In the genomic region with DNA sequence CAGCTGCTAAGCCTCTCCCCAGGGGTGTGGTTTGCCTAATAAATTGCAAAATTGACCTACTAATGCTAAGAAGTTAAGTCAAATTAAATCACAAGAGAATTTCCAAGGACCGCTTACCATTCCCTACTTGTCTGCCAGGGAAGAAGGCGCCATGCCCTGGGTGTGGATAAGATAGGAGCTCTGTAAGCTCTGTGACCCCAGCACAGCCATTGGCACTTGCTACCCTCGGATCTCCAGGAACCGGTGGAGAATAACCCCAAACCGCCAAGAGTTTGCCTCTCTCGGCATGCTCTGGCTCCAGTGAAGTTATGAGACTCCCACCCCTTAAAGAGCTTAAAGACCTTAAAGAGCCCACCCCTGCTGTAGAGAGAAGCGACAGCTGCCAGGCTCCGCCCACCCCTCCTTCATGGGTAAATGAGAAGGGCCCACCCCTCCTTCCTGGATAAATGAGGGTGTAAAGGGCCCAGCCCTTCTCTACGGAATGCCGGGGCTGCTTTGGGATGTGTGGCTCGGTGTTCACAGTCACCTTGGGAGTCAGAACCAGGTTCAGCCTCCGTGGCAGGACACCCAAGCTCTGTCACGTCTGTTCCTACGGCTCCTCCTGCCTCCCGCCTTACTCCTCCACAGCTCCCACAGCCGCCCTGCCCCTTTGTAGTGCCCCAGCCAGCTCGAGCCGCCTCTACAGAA, we compare ENCODE assay signal across 12 cellular contexts. TPM values are rescaled to one million over a fixed set of nuclear protein-coding genes. Genes with fewer than 3 reads are reported as not detected.
DNase-seq lines count a peak whose midpoint lies in the region; ATAC-seq and TF ChIP-seq lines count a peak whose summit lies in the region.
"Had no signal": no experiment of that assay in that cellular context is flagged by ENCODE, and none has a peak within 500 bp of the region (broad histone marks: within the 10 kb centered on the region; RNA-seq: fewer than 3 reads in every experiment).

No MANE protein-coding gene starts in this region.

- H3K23ac ChIP-seq in mesendoderm (ENCODE audit: low read length) = peak overlapping the region; percentile 98

- no peak overlapping the region for H3K4ac ChIP-seq in mesendoderm (ENCODE audit: low read depth, low read length)

- no CpG with 5 or more reads among the region's 18 CpGs for WGBS in mesendoderm (ENCODE audit: extremely low coverage, insufficient coverage, low lambda C conversion rate)

- no peak overlapping the region for H3K27ac ChIP-seq in mesendoderm (ENCODE audit: low read depth, low read length)
- peak overlapping the region; percentile 56 for H3K27ac ChIP-seq in vagina
- H3K27ac ChIP-seq: thoracic aorta had no signal

- no peaks in the 10 kb centered on the region for H3K9me3 Mint-ChIP-seq in activated CD8-positive, alpha-beta memory T cell treated with anti-CD3 and anti-CD28 coated beads, Interleukin-2, amount 10 ng/mL, durations not matched to agents 7 days and 5 days (ENCODE audit: low read depth)

- CTCF ChIA-PET in activated CD8-positive, alpha-beta memory T cell treated with anti-CD3 and anti-CD28 coated beads, Interleukin-2, amount 10 ng/mL, durations not matched to agents 7 days and 5 days (lab: Charles Lee) = interaction anchor here (1.0 to 6.9 kb wide), 4 partner anchors 12 to 220 kb away, joined by 5 to 54 read pairs (median 15); no protein-coding TSS in a partner anchor

- TF ChIP-seq CTCF in vagina (IDR thresholded peaks at IDR 0.05) = no peak

- no peak overlapping the region for H3K4me3 Mint-ChIP-seq in activated CD8-positive, alpha-beta memory T cell treated with anti-CD3 and anti-CD28 coated beads, Interleukin-2, amount 10 ng/mL, durations not matched to agents 7 days and 5 days

- H3K18ac ChIP-seq in mesendoderm (ENCODE audit: low read length) = no peak overlapping the region

- no peaks in the 10 kb centered on the region for H3K36me3 ChIP-seq in mesendoderm (ENCODE audit: control insufficient read depth, insufficient read depth, low read length)
- H3K36me3 ChIP-seq in vagina = no peaks in the 10 kb centered on the region
- H3K36me3 ChIP-seq: thoracic aorta had no signal

- H3K4me1 ChIP-seq in mesendoderm (ENCODE audit: control insufficient read depth, low read depth, low read length) = peaks cover 4% of the 10 kb centered on the region
- H3K4me1 ChIP-seq in vagina = peaks cover 33% of the 10 kb centered on the region

- H3K27me3 Mint-ChIP-seq in activated CD8-positive, alpha-beta memory T cell treated with anti-CD3 and anti-CD28 coated beads, Interleukin-2, amount 10 ng/mL, durations not matched to agents 7 days and 5 days = peaks cover 45% of the 10 kb centered on the region

- no peak overlapping the region for H3K4me3 ChIP-seq in mesendoderm (ENCODE audit: low read length)
- H3K4me3 ChIP-seq in vagina = no peak overlapping the region
- H3K4me3 ChIP-seq: thoracic aorta had no signal

- peak overlapping the region; percentile 86 for H3K56ac ChIP-seq in mesendoderm (ENCODE audit: low read length)

- peak overlapping the region; percentile 70 for H3K9ac ChIP-seq in mesendoderm (ENCODE audit: low read length)

- no peaks in the 10 kb centered on the region for H3K79me1 ChIP-seq in mesendoderm (ENCODE audit: low read length)

- no peak overlapping the region for H3K27ac Mint-ChIP-seq in activated CD8-positive, alpha-beta memory T cell treated with anti-CD3 and anti-CD28 coated beads, Interleukin-2, amount 10 ng/mL, durations not matched to agents 7 days and 5 days

- no peak for ATAC-seq in activated CD8-positive, alpha-beta memory T cell treated with anti-CD3 and anti-CD28 coated beads, Interleukin-2, amount 10 ng/mL, durations not matched to agents 7 days and 5 days
- ATAC-seq in Right ventricle myocardium superior (ENCODE audit: poor library complexity) (peak; percentile 2), HG03280 (IDR thresholded peaks at IDR 0.05; ENCODE audit: unreplicated experiment) (no peak)

- no peak for TF ChIP-seq POLR2A in vagina (IDR thresholded peaks at IDR 0.05)

- peak overlapping the region; percentile 95 for H3K4me2 ChIP-seq in mesendoderm (ENCODE audit: low read length)

- H2BK5ac ChIP-seq in mesendoderm (ENCODE audit: low read length) = no peak overlapping the region

- peak; percentile 8 for DNase-seq in activated CD8-positive, alpha-beta memory T cell treated with anti-CD3 and anti-CD28 coated beads, Interleukin-2, amount 50 U/mL, for 4 hours
- DNase-seq in activated CD8-positive, alpha-beta memory T cell treated with anti-CD3 and anti-CD28 coated beads, Interleukin-2, amount 10 ng/mL, durations not matched to agents 7 days and 5 days = no peak
- DNase-seq in Right ventricle myocardium superior = peak; percentile 68
- peak; percentile 65 for DNase-seq in mesendoderm
- DNase-seq in vagina (ENCODE audit: extremely low spot score in 2 of 2) = no peak
- no peak for DNase-seq in activated gamma-delta T cell (lab: John Stamatoyannopoulos, UW)
- DNase-seq in Kasumi-1 (lab: John Stamatoyannopoulos, UW) = no peak
- DNase-seq: activated CD4-positive, alpha-beta T cell treated with anti-CD3 and anti-CD28 coated beads, Interleukin-2, amount 50 U/mL, for 4 hours; activated naive CD4-positive, alpha-beta T cell treated with anti-CD3 and anti-CD28 coated beads, Interleukin-2, amount 50 U/mL, for 16 hours; cerebellar nuclear complex had no signal

- intact Hi-C loops in Right ventricle myocardium superior (cut with DNase I) = loop anchor here (10.0 kb wide), 1 partner anchor 115 kb away; no protein-coding TSS in a partner anchor
- intact Hi-C loops in vagina (cut with DNase I) = loop anchor here (2.0 kb wide), 1 partner anchor 221 kb away; no protein-coding TSS in a partner anchor

- no peaks in the 10 kb centered on the region for H3K9me3 ChIP-seq in vagina
- H3K9me3 ChIP-seq: thoracic aorta had no signal

- H3K4me1 Mint-ChIP-seq in activated CD8-positive, alpha-beta memory T cell treated with anti-CD3 and anti-CD28 coated beads, Interleukin-2, amount 10 ng/mL, durations not matched to agents 7 days and 5 days = peaks cover 22% of the 10 kb centered on the region

- H3K36me3 Mint-ChIP-seq in activated CD8-positive, alpha-beta memory T cell treated with anti-CD3 and anti-CD28 coated beads, Interleukin-2, amount 10 ng/mL, durations not matched to agents 7 days and 5 days = no peaks in the 10 kb centered on the region

- no peak overlapping the region for H2BK15ac ChIP-seq in mesendoderm (replicated peaks; ENCODE audit: low read depth)

- no peak overlapping the region for H4K8ac ChIP-seq in mesendoderm (ENCODE audit: low read depth, low read length)

- no peak overlapping the region for H2AK5ac ChIP-seq in mesendoderm (ENCODE audit: low read length)

- no peak overlapping the region for H2BK120ac ChIP-seq in mesendoderm (ENCODE audit: low read depth, low read length)

- H4K5ac ChIP-seq in mesendoderm (ENCODE audit: low read length) = no peak overlapping the region

- no peaks in the 10 kb centered on the region for H3K79me2 ChIP-seq in mesendoderm (ENCODE audit: control insufficient read depth, insufficient read depth, low read length)

- no peaks in the 10 kb centered on the region for H3K27me3 ChIP-seq in mesendoderm (ENCODE audit: insufficient read depth, low read length, poor library complexity)
- no peaks in the 10 kb centered on the region for H3K27me3 ChIP-seq in vagina

RNA-seq across cellular contexts. Expression of a gene that starts 59.1 kb away (rescaled TPM):
- total RNA-seq in activated CD8-positive, alpha-beta memory T cell treated with anti-CD3 and anti-CD28 coated beads, Interleukin-2, amount 10 ng/mL, durations not matched to agents 7 days and 5 days = 1 to 10 TPM in 1 of 2 experiments, under 1 TPM in 1; 0.26 to 1.7 TPM
- total RNA-seq in Right ventricle myocardium superior = 28.8 TPM
- 4.4 TPM for polyA plus RNA-seq in mesendoderm (2013, experiment 1 of 2)
- polyA plus RNA-seq in mesendoderm (2013, experiment 2 of 2) = 4.5 TPM
- total RNA-seq in vagina = 30.9 TPM

Comparison
In these comparisons a context has a peak if more than half of its experiments do, and no peak if none do; other contexts are left out.
1. DNase-seq: peak in activated CD8-positive, alpha-beta memory T cell treated with anti-CD3 and anti-CD28 coated beads, Interleukin-2, amount 50 U/mL, for 4 hours (single experiment), Right ventricle myocardium superior (single experiment) and mesendoderm (single experiment); none in activated CD8-positive, alpha-beta memory T cell treated with anti-CD3 and anti-CD28 coated beads, Interleukin-2, amount 10 ng/mL, durations not matched to agents 7 days and 5 days (single experiment), vagina (0 of 2), activated gamma-delta T cell (single experiment) and Kasumi-1 (0 of 2).
2. RNA of a gene that starts 59.1 kb away (total RNA-seq): 30.9 TPM in vagina (single experiment) and 28.8 TPM in Right ventricle myocardium superior (single experiment); 0.26 to 1.7 TPM in activated CD8-positive, alpha-beta memory T cell treated with anti-CD3 and anti-CD28 coated beads, Interleukin-2, amount 10 ng/mL, durations not matched to agents 7 days and 5 days; every median in the first group is over 10 times any median in the second.